23 cellular contexts compared by ENCODE assay signal in the genomic region with DNA sequence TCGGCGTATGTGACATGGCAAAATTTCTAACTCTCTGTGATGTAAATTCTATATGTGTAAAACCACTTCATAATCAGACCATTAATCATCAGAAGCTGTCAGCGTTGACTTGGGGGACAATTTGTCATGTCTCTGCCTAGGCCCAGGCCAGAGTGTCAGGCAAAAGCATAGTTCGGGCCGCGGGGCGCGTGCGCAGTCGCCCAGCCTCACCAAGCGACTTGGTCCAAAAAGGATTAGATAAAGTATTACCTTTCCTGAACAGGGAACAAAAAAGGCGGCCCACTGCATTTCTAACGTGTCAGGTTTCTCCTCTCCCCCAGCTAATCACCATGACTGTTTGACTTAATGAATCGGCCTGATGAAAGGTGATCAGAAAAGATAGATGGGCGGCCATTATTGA.
A peak's percentile ranks its signal among the peaks of the same experiment; 100 is the strongest.
DNase-seq lines count a peak whose midpoint lies in the region; ATAC-seq and TF ChIP-seq lines count a peak whose summit lies in the region.
"Had no signal": no experiment of that assay in that cellular context is flagged by ENCODE, and none has a peak within 500 bp of the region (broad histone marks: within the 10 kb centered on the region; RNA-seq: fewer than 3 reads in every experiment).

No MANE protein-coding gene starts in this region.

- TF ChIP-seq CTCF in glutamatergic neuron (IDR thresholded peaks at IDR 0.05; ENCODE audit: partially characterized antibody, unreplicated experiment) (no peak), suprapubic skin (IDR thresholded peaks at IDR 0.05) (no peak)

- H3K36me3 Mint-ChIP-seq in glutamatergic neuron (ENCODE audit: unreplicated experiment): peaks cover 10% of the 10 kb centered on the region
- H3K36me3 Mint-ChIP-seq: CD8-positive, alpha-beta T cell had no signal

- peak overlapping the region; percentile 31 for H3K4me3 Mint-ChIP-seq in glutamatergic neuron (ENCODE audit: unreplicated experiment)
- H3K4me3 Mint-ChIP-seq: B cell; CD4-positive, alpha-beta T cell; CD8-positive, alpha-beta T cell had no signal

- peaks cover 4% of the 10 kb centered on the region for H3K36me3 ChIP-seq in suprapubic skin
- H3K36me3 ChIP-seq: BLaER1 treated with 17β-estradiol and CSF1 and Interleukin-3, amounts not matched to agents 10 nM and 100 nM had no signal

- no peak for TF ChIP-seq EP300 in suprapubic skin (IDR thresholded peaks at IDR 0.05)

- peaks cover 19% of the 10 kb centered on the region for H3K27me3 ChIP-seq in suprapubic skin
- H3K27me3 ChIP-seq: BLaER1 treated with 17β-estradiol and CSF1 and Interleukin-3, amounts not matched to agents 10 nM and 100 nM had no signal

- H3K27ac ChIP-seq in suprapubic skin: no peak overlapping the region
- H3K27ac ChIP-seq: 22Rv1; A549; BLaER1 treated with 17β-estradiol and CSF1 and Interleukin-3, amounts not matched to agents 10 nM and 100 nM; C4-2B had no signal

- peaks cover 71% of the 10 kb centered on the region for H3K4me1 Mint-ChIP-seq in glutamatergic neuron (ENCODE audit: low read depth, unreplicated experiment)
- H3K4me1 Mint-ChIP-seq: B cell had no signal

- 96% methylated on average over 15 of the region's 15 CpGs for WGBS in suprapubic skin

- peak overlapping the region; percentile 73 for H3K27ac Mint-ChIP-seq in glutamatergic neuron (ENCODE audit: unreplicated experiment)
- H3K27ac Mint-ChIP-seq: B cell; CD4-positive, alpha-beta T cell; CD8-positive, alpha-beta T cell had no signal

- DNase-seq in glutamatergic neuron: no peak
- DNase-seq in left lobe of liver (ENCODE audit: low spot score): peak; percentile 24
- peak; percentile 45 for DNase-seq in mesenteric fat pad (ENCODE audit: low spot score)
- peak; percentile 19 to 79 for DNase-seq in suprapubic skin (ENCODE audit: low spot score in 2 of 2)
- DNase-seq in NCI-H2029 treated with DMSO at 0.1 percent for 48 hours (lab: John Stamatoyannopoulos, UW): no peak
- no peak for DNase-seq in NCI-H146 treated with DMSO at 0.1 percent for 48 hours (lab: John Stamatoyannopoulos, UW; ENCODE audit: unreplicated experiment)
- no peak for DNase-seq in MV-4-11 (lab: John Stamatoyannopoulos, UW)
- DNase-seq: AML-193; Caco-2; Calu3; CD4-positive, alpha-beta T cell; CD8-positive, alpha-beta T cell; DMS79; DND-41; EL; GDM1 had no signal

- ATAC-seq in left lobe of liver (no peak), HG03342 (IDR thresholded peaks at IDR 0.05; ENCODE audit: unreplicated experiment) (no peak)
- ATAC-seq: A549; CD8-positive, alpha-beta T cell; GM12878 had no signal

- peaks cover 69% of the 10 kb centered on the region for H3K9me3 Mint-ChIP-seq in glutamatergic neuron (ENCODE audit: unreplicated experiment)
- H3K9me3 Mint-ChIP-seq: CD4-positive, alpha-beta T cell; CD8-positive, alpha-beta T cell had no signal

- TF ChIP-seq POLR2A in suprapubic skin (IDR thresholded peaks at IDR 0.05): no peak

- H3K4me1 ChIP-seq in suprapubic skin: peaks cover 3% of the 10 kb centered on the region

- no peak overlapping the region for H3K4me3 ChIP-seq in suprapubic skin
- H3K4me3 ChIP-seq: A549; BLaER1 treated with 17β-estradiol and CSF1 and Interleukin-3, amounts not matched to agents 10 nM and 100 nM; GM12878 had no signal

- H3K9me3 ChIP-seq in suprapubic skin: no peaks in the 10 kb centered on the region
- H3K9me3 ChIP-seq: A549; BLaER1 treated with 17β-estradiol and CSF1 and Interleukin-3, amounts not matched to agents 10 nM and 100 nM; Caco-2 had no signal

- H3K27me3 Mint-ChIP-seq in glutamatergic neuron (ENCODE audit: unreplicated experiment): peaks cover 38% of the 10 kb centered on the region
- H3K27me3 Mint-ChIP-seq: B cell had no signal

Comparison
In these comparisons a context has a peak if more than half of its experiments do, and no peak if none do; other contexts are left out.
1. DNase-seq: peak in left lobe of liver (single experiment), mesenteric fat pad (single experiment) and suprapubic skin (2 of 2); none in glutamatergic neuron (single experiment), NCI-H2029 treated with DMSO at 0.1 percent for 48 hours (single experiment), NCI-H146 treated with DMSO at 0.1 percent for 48 hours (single experiment) and MV-4-11 (single experiment).